1 cellular context compared by ENCODE assay signal in the genomic region with DNA sequence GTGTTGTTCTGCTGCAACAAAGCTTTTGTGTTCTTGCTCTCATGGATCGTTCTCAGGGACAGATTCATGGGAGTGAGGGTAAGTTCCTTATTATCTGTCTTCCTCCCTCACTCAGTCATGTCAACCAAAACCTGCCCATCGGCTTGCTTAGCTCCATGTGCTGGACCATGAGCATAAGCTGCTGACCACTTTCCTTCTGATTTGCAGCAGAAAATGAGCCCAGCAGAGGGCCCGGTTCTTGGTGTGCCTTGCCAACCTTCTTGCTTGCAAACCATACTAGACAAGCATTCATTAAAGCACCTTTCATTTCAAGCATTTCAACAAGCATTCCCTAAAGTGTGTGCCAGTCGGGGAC.
TF ChIP-seq lines count a peak whose summit lies in the region.

No MANE protein-coding gene starts in this region.

TF ChIP-seq in GM23338, 12 proteins besides CTCF, POLR2A, EP300 and RAD21 (continued from another document):
- TF ChIP-seq, protein P1, sequence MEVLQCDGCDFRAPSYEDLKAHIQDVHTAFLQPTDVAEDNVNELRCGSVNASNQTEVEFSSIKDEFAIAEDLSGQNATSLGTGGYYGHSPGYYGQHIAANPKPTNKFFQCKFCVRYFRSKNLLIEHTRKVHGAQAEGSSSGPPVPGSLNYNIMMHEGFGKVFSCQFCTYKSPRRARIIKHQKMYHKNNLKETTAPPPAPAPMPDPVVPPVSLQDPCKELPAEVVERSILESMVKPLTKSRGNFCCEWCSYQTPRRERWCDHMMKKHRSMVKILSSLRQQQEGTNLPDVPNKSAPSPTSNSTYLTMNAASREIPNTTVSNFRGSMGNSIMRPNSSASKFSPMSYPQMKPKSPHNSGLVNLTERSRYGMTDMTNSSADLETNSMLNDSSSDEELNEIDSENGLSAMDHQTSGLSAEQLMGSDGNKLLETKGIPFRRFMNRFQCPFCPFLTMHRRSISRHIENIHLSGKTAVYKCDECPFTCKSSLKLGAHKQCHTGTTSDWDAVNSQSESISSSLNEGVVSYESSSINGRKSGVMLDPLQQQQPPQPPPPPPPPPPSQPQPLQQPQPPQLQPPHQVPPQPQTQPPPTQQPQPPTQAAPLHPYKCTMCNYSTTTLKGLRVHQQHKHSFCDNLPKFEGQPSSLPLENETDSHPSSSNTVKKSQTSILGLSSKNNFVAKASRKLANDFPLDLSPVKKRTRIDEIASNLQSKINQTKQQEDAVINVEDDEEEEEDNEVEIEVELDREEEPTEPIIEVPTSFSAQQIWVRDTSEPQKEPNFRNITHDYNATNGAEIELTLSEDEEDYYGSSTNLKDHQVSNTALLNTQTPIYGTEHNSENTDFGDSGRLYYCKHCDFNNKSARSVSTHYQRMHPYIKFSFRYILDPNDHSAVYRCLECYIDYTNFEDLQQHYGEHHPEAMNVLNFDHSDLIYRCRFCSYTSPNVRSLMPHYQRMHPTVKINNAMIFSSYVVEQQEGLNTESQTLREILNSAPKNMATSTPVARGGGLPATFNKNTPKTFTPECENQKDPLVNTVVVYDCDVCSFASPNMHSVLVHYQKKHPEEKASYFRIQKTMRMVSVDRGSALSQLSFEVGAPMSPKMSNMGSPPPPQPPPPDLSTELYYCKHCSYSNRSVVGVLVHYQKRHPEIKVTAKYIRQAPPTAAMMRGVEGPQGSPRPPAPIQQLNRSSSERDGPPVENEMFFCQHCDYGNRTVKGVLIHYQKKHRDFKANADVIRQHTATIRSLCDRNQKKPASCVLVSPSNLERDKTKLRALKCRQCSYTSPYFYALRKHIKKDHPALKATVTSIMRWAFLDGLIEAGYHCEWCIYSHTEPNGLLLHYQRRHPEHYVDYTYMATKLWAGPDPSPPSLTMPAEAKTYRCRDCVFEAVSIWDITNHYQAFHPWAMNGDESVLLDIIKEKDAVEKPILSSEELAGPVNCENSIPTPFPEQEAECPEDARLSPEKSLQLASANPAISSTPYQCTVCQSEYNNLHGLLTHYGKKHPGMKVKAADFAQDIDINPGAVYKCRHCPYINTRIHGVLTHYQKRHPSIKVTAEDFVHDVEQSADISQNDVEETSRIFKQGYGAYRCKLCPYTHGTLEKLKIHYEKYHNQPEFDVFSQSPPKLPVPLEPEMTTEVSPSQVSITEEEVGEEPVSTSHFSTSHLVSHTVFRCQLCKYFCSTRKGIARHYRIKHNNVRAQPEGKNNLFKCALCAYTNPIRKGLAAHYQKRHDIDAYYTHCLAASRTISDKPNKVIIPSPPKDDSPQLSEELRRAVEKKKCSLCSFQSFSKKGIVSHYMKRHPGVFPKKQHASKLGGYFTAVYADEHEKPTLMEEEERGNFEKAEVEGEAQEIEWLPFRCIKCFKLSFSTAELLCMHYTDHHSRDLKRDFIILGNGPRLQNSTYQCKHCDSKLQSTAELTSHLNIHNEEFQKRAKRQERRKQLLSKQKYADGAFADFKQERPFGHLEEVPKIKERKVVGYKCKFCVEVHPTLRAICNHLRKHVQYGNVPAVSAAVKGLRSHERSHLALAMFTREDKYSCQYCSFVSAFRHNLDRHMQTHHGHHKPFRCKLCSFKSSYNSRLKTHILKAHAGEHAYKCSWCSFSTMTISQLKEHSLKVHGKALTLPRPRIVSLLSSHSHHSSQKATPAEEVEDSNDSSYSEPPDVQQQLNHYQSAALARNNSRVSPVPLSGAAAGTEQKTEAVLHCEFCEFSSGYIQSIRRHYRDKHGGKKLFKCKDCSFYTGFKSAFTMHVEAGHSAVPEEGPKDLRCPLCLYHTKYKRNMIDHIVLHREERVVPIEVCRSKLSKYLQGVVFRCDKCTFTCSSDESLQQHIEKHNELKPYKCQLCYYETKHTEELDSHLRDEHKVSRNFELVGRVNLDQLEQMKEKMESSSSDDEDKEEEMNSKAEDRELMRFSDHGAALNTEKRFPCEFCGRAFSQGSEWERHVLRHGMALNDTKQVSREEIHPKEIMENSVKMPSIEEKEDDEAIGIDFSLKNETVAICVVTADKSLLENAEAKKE (CRISPR knock-in tag; IDR thresholded peaks at IDR 0.05), result no peak
- no peak for TF ChIP-seq EZH2 (IDR thresholded peaks at IDR 0.05; ENCODE audit: low read depth, unreplicated experiment)
